14 cellular contexts compared by ENCODE assay signal in genomic region chr12:106134294-106134949, GRCh38. TPM values are rescaled to one million over a fixed set of nuclear protein-coding genes. Genes with fewer than 3 reads are reported as not detected.
DNase-seq lines count a peak whose midpoint lies in the region; ATAC-seq and TF ChIP-seq lines count a peak whose summit lies in the region.
"Had no signal": no experiment of that assay in that cellular context is flagged by ENCODE, and none has a peak within 500 bp of the region (broad histone marks: within the 10 kb centered on the region; RNA-seq: fewer than 3 reads in every experiment).

No MANE protein-coding gene starts in this region.

- H2AK5ac ChIP-seq in mesendoderm (ENCODE audit: low read length): peak overlapping the region; percentile 55

- H3K27me3 ChIP-seq in heart left ventricle: peaks cover 0 to 23% (median 0%) of the 10 kb centered on the region in 9 donors
- no peaks in the 10 kb centered on the region for H3K27me3 ChIP-seq in right cardiac atrium (ENCODE audit: control insufficient read depth, insufficient read depth)
- H3K27me3 ChIP-seq in mesendoderm (ENCODE audit: insufficient read depth, low read length, poor library complexity): no peaks in the 10 kb centered on the region
- H3K27me3 ChIP-seq in upper lobe of right lung: peaks cover 12% of the 10 kb centered on the region

- H3K23ac ChIP-seq in mesendoderm (ENCODE audit: low read length): no peak overlapping the region

- no peak overlapping the region for H3K4me2 ChIP-seq in mesendoderm (ENCODE audit: low read length)

- H3K4me1 Mint-ChIP-seq in MCF 10A (ENCODE audit: insufficient read depth, unreplicated experiment): peaks cover 55% of the 10 kb centered on the region

- H3K4me1 ChIP-seq in heart left ventricle: peaks cover 3 to 75% (median 57%) of the 10 kb centered on the region in 12 donors
- H3K4me1 ChIP-seq in right cardiac atrium (ENCODE audit: control insufficient read depth, insufficient read depth, low read length): peaks cover 33% of the 10 kb centered on the region
- peaks cover 38% of the 10 kb centered on the region for H3K4me1 ChIP-seq in mesendoderm (ENCODE audit: control insufficient read depth, low read depth, low read length)
- peaks cover 35% of the 10 kb centered on the region for H3K4me1 ChIP-seq in upper lobe of right lung

- H3K4me3 Mint-ChIP-seq in MCF 10A (ENCODE audit: unreplicated experiment): peak overlapping the region; percentile 51
- H3K4me3 Mint-ChIP-seq: activated CD4-positive, alpha-beta memory T cell treated with anti-CD3 and anti-CD28 coated beads, Interleukin-2, amount 10 ng/mL, durations not matched to agents 7 days and 5 days; CD4-positive, alpha-beta T cell; stimulated activated naive CD8-positive, alpha-beta T cell treated with anti-CD3 and anti-CD28 coated beads, Interleukin-15, amount 100 ng/mL, for 72 hours had no signal

- TF ChIP-seq POLR2A in heart left ventricle (IDR thresholded peaks at IDR 0.05): no peak

- H4K5ac ChIP-seq in mesendoderm (ENCODE audit: low read length): no peak overlapping the region

- peak overlapping the region; percentile 56 for H3K4ac ChIP-seq in mesendoderm (ENCODE audit: low read depth, low read length)

- peaks cover 84% of the 10 kb centered on the region for H3K79me2 ChIP-seq in mesendoderm (ENCODE audit: control insufficient read depth, insufficient read depth, low read length)

- H4K8ac ChIP-seq in mesendoderm (ENCODE audit: low read depth, low read length): no peak overlapping the region

- POLR2A ChIA-PET in MCF 10A (lab: Yijun Ruan, JAX) (interaction anchor here (0.8 to 5.6 kb wide), 15 partner anchors 8 to 718 kb away, joined by 3 to 59 read pairs (median 3); no protein-coding TSS in a partner anchor), HEK293T (lab: Yijun Ruan, JAX) (no interaction called here)

- peak overlapping the region; percentile 6 for H2BK120ac ChIP-seq in mesendoderm (ENCODE audit: low read depth, low read length)

- H3K27ac ChIP-seq in heart left ventricle: peak overlapping the region in 10 of 12 donors; percentile 40 to 100 (median 96)
- H3K27ac ChIP-seq in right cardiac atrium (ENCODE audit: low read length): no peak overlapping the region
- H3K27ac ChIP-seq in mesendoderm (ENCODE audit: low read depth, low read length): peak overlapping the region; percentile 16
- H3K27ac ChIP-seq in upper lobe of right lung: peak overlapping the region; percentile 83

- peak overlapping the region; percentile 78 for H3K56ac ChIP-seq in mesendoderm (ENCODE audit: low read length)

- CTCF ChIA-PET in MCF 10A (lab: Yijun Ruan, JAX) (interaction anchor here (0.6 to 6.9 kb wide), 19 partner anchors 7 to 1724 kb away, joined by 3 to 134 read pairs (median 5); no protein-coding TSS in a partner anchor), HEK293T (lab: Yijun Ruan, JAX) (interaction anchor here (0.9 to 1.7 kb wide), 3 partner anchors 8 to 714 kb away, joined by 4 to 6 read pairs (median 4); no protein-coding TSS in a partner anchor)

- H3K4me3 ChIP-seq in heart left ventricle (peak overlapping the region in 7 of 12 donors; percentile 10 to 95 (median 78)), right cardiac atrium (ENCODE audit: low read length) (no peak overlapping the region), mesendoderm (ENCODE audit: low read length) (no peak overlapping the region), upper lobe of right lung (peak overlapping the region; percentile 66)
- H3K4me3 ChIP-seq: HAP-1 had no signal

- no peaks in the 10 kb centered on the region for H3K9me3 Mint-ChIP-seq in MCF 10A (ENCODE audit: unreplicated experiment)
- H3K9me3 Mint-ChIP-seq: activated CD4-positive, alpha-beta memory T cell treated with anti-CD3 and anti-CD28 coated beads, Interleukin-2, amount 10 ng/mL, durations not matched to agents 7 days and 5 days; activated T-helper 2 cell treated with anti-CD3 and anti-CD28 coated beads, Interferon-gamma antibody, Interleukin-2, Interleukin-4, amounts not matched to agents 10 μg/mL and 5 μg/mL and 100 μg/mL, durations not matched to agents 14 hours and 24 hours and 36 hours; CD4-positive, alpha-beta T cell; stimulated activated naive CD8-positive, alpha-beta T cell treated with anti-CD3 and anti-CD28 coated beads, Interleukin-15, amount 100 ng/mL, for 72 hours had no signal

- no peak overlapping the region for H3K27ac Mint-ChIP-seq in MCF 10A (ENCODE audit: low read depth, unreplicated experiment)
- H3K27ac Mint-ChIP-seq: activated CD4-positive, alpha-beta memory T cell treated with anti-CD3 and anti-CD28 coated beads, Interleukin-2, amount 10 ng/mL, durations not matched to agents 7 days and 5 days; activated T-helper 2 cell treated with anti-CD3 and anti-CD28 coated beads, Interferon-gamma antibody, Interleukin-2, Interleukin-4, amounts not matched to agents 10 μg/mL and 5 μg/mL and 100 μg/mL, durations not matched to agents 14 hours and 24 hours and 36 hours; CD4-positive, alpha-beta T cell; stimulated activated naive CD8-positive, alpha-beta T cell treated with anti-CD3 and anti-CD28 coated beads, Interleukin-15, amount 100 ng/mL, for 72 hours had no signal

- H3K18ac ChIP-seq in mesendoderm (ENCODE audit: low read length): peak overlapping the region; percentile 83

- peak overlapping the region; percentile 7 for H2BK5ac ChIP-seq in mesendoderm (ENCODE audit: low read length)

- H3K27me3 Mint-ChIP-seq in MCF 10A (ENCODE audit: insufficient read depth, unreplicated experiment): no peaks in the 10 kb centered on the region

- DNase-seq in heart left ventricle: no peak
- no peak for DNase-seq in right cardiac atrium
- DNase-seq in MCF 10A (ENCODE audit: unreplicated experiment): peak; percentile 65
- no peak for DNase-seq in mesendoderm
- DNase-seq in upper lobe of right lung: no peak
- DNase-seq in islet precursor cell: no peak
- DNase-seq in HEK293T (ENCODE audit: extremely low spot score): no peak
- DNase-seq: activated CD4-positive, alpha-beta memory T cell treated with anti-CD3 and anti-CD28 coated beads, Interleukin-2, amount 10 ng/mL, durations not matched to agents 7 days and 5 days; CD4-positive, alpha-beta T cell; stimulated activated CD4-positive, alpha-beta T cell treated with anti-CD3 and anti-CD28 coated beads, Interleukin-12 subunit alpha, Interleukin-12 subunit beta, amount 100 ng/mL, for 4 hours; stimulated activated naive CD8-positive, alpha-beta T cell treated with anti-CD3 and anti-CD28 coated beads, Interleukin-15, amount 100 ng/mL, for 72 hours had no signal

- no peaks in the 10 kb centered on the region for H3K36me3 ChIP-seq in heart left ventricle
- no peaks in the 10 kb centered on the region for H3K36me3 ChIP-seq in mesendoderm (ENCODE audit: control insufficient read depth, insufficient read depth, low read length)
- no peaks in the 10 kb centered on the region for H3K36me3 ChIP-seq in upper lobe of right lung
- H3K36me3 ChIP-seq: HAP-1 had no signal

- no peaks in the 10 kb centered on the region for H3K36me3 Mint-ChIP-seq in MCF 10A (ENCODE audit: insufficient read depth, unreplicated experiment)

- H3K79me1 ChIP-seq in mesendoderm (ENCODE audit: low read length): peaks cover 7% of the 10 kb centered on the region

- 31 to 48% (median 38%) methylated on average over 3 of the region's 3 CpGs for WGBS in heart left ventricle, 4 donors
- 34% methylated on average over 3 of the region's 3 CpGs for WGBS in right cardiac atrium
- WGBS in mesendoderm (ENCODE audit: extremely low coverage, insufficient coverage, low lambda C conversion rate): no CpG with 5 or more reads among the region's 3 CpGs

- ATAC-seq in heart left ventricle (no peak), right cardiac atrium (no peak), upper lobe of right lung (no peak), GM19397 (IDR thresholded peaks at IDR 0.05; ENCODE audit: unreplicated experiment) (no peak)
- ATAC-seq: stimulated activated naive CD8-positive, alpha-beta T cell treated with anti-CD3 and anti-CD28 coated beads, Interleukin-15, amount 100 ng/mL, for 72 hours had no signal

- BruUV-seq in MCF 10A (replicated peaks; lab: Mats Ljungman, UMichigan): no TSS peak

- H3K9ac ChIP-seq in mesendoderm (ENCODE audit: low read length): peak overlapping the region; percentile 40

- intact Hi-C loops in heart left ventricle (cut with DNase I): loop anchor here in 7 of 10 donors (5.0 to 10.0 kb wide), 9 partner anchors 57 to 610 kb away; no protein-coding TSS in a partner anchor
- intact Hi-C loops in right cardiac atrium (cut with DNase I): loop anchor here (10.0 kb wide), 4 partner anchors 150 to 710 kb away; no protein-coding TSS in a partner anchor
- intact Hi-C loops in MCF 10A (cut with micrococcal nuclease): loop anchor here (2.0 kb wide), 1 partner anchor 22 kb away; no protein-coding TSS in a partner anchor
- intact Hi-C loops in upper lobe of right lung (cut with DNase I): loop anchor here (10.0 kb wide), 1 partner anchor 710 kb away; no protein-coding TSS in a partner anchor

- H3K9me3 ChIP-seq in heart left ventricle (no peaks in the 10 kb centered on the region), right cardiac atrium (ENCODE audit: control insufficient read depth, low read length) (no peaks in the 10 kb centered on the region), upper lobe of right lung (no peaks in the 10 kb centered on the region)
- H3K9me3 ChIP-seq: HAP-1 had no signal

- TF ChIP-seq CTCF in heart left ventricle (IDR thresholded peaks at IDR 0.05) (no peak), MCF 10A (IDR thresholded peaks at IDR 0.05; ENCODE audit: unreplicated experiment) (no peak), upper lobe of right lung (IDR thresholded peaks at IDR 0.05) (no peak)

- no peak overlapping the region for H2BK15ac ChIP-seq in mesendoderm (replicated peaks; ENCODE audit: low read depth)

TF ChIP-seq in HEK293T, 16 proteins besides CTCF, POLR2A, EP300 and RAD21 (continues in another document):
- TF ChIP-seq L3MBTL2 (conservative IDR thresholded peaks at IDR 0.05) (no peak), ARNT (IDR thresholded peaks at IDR 0.05) (no peak), ZNF384 (IDR thresholded peaks at IDR 0.05) (no peak), LEF1 (IDR thresholded peaks at IDR 0.05; ENCODE audit: borderline replicate concordance) (no peak), CTBP1 (IDR thresholded peaks at IDR 0.05; ENCODE audit: borderline replicate concordance) (no peak), BHLHE40 (IDR thresholded peaks at IDR 0.05; ENCODE audit: borderline replicate concordance) (no peak)

RNA-seq across cellular contexts. Expression of gene NUAK1, which starts 4.3 kb away (rescaled TPM):
- 10 to 100 TPM; 34.7 to 50.7 (median 39.8) TPM for total RNA-seq in heart left ventricle
- 10 to 100 TPM; 10.5 to 21.5 TPM for polyA plus RNA-seq in heart left ventricle
- 10 to 100 TPM; 20.1 to 30.2 (median 23.7) TPM for total RNA-seq in right cardiac atrium
- polyA plus RNA-seq in right cardiac atrium: 10.0 TPM
- total RNA-seq in MCF 10A (2022): 2.6 and 3.4 TPM in 2 replicates
- 22.4 TPM for polyA plus RNA-seq in mesendoderm (2013, experiment 1 of 2)
- 22.1 TPM for polyA plus RNA-seq in mesendoderm (2013, experiment 2 of 2)
- total RNA-seq in upper lobe of right lung: 40.8 TPM
- total RNA-seq: activated CD4-positive, alpha-beta memory T cell treated with anti-CD3 and anti-CD28 coated beads, Interleukin-2, amount 10 ng/mL, durations not matched to agents 7 days and 5 days had no signal

Comparison
In these comparisons a context has a peak if more than half of its experiments do, and no peak if none do; other contexts are left out.
1. H3K4me3 ChIP-seq: peak in heart left ventricle (7 of 12) and upper lobe of right lung (single experiment); none in right cardiac atrium (single experiment) and mesendoderm (single experiment).